In genomic region chr15:77885877-77886500, GRCh38 we compare ENCODE assay signal across 7 cellular contexts.
DNase-seq lines count a peak whose midpoint lies in the region; TF ChIP-seq lines count a peak whose summit lies in the region.
"Not testable (repeated sequence)": the region's sequence is repeated elsewhere in the genome, so short reads cannot be mapped to it uniquely, and the experiment has no call there.

No MANE protein-coding gene starts in this region.

- POLR2A ChIA-PET in HEK293 (lab: Yijun Ruan, JAX) = not testable (repeated sequence)

- H3K4me2 ChIP-seq in hepatocyte; neuronal stem cell (ENCODE audit: insufficient read depth, low read length, poor library complexity, severe bottlenecking): not testable (repeated sequence)

- H2BK15ac ChIP-seq in neuronal stem cell (ENCODE audit: low read length) = not testable (repeated sequence)

- not testable (repeated sequence) for H3K18ac ChIP-seq in neuronal stem cell (ENCODE audit: low read length)

- peak; percentile 26 for DNase-seq in NB4 (ENCODE audit: low read depth)
- DNase-seq in ascending aorta (ENCODE audit: low spot score in 2 of 2); coronary artery (ENCODE audit: low spot score); hepatocyte (ENCODE audit: low spot score); neuronal stem cell (ENCODE audit: low spot score); vagina (ENCODE audit: extremely low spot score in 2 of 2): not testable (repeated sequence)

- H3K23ac ChIP-seq in neuronal stem cell (ENCODE audit: low read depth, low read length, poor library complexity) = not testable (repeated sequence)

- H3K9ac ChIP-seq in neuronal stem cell (ENCODE audit: low read depth, low read length, poor library complexity) = not testable (repeated sequence)

- not testable (repeated sequence) for TF ChIP-seq CTCF in HEK293 (tag by site-specific recombination; IDR thresholded peaks at IDR 0.05); NB4 (IDR thresholded peaks at IDR 0.05; ENCODE audit: low read depth, low read length); ascending aorta (IDR thresholded peaks at IDR 0.05); coronary artery (IDR thresholded peaks at IDR 0.05); hepatocyte (IDR thresholded peaks at IDR 0.05; ENCODE audit: poor library complexity); vagina (IDR thresholded peaks at IDR 0.05)

- not testable (repeated sequence) for H4K8ac ChIP-seq in neuronal stem cell (ENCODE audit: low read depth, low read length)

- H2AFZ ChIP-seq in hepatocyte; neuronal stem cell (ENCODE audit: low read length): not testable (repeated sequence)

- H4K91ac ChIP-seq in neuronal stem cell (ENCODE audit: low read depth, low read length, poor library complexity) = not testable (repeated sequence)

- 96% methylated on average over 17 of the region's 17 CpGs for WGBS in hepatocyte (ENCODE audit: low lambda C conversion rate, missing lambda C conversion rate)
- no CpG with 5 or more reads among the region's 17 CpGs for WGBS in neuronal stem cell (ENCODE audit: extremely low coverage in 2 of 2, insufficient read length in 2 of 2, insufficient replicate concordance in 1 of 2), 2 donors

- not testable (repeated sequence) for H3K4me3 ChIP-seq in HEK293 (ENCODE audit: low read depth, low read length); NB4 (ENCODE audit: low read depth, low read length); ascending aorta; coronary artery; hepatocyte; vagina
- H3K4me3 ChIP-seq in neuronal stem cell (ENCODE audit: low read length in 2 of 2) = peak overlapping the region in 1 of 2 donors; percentile 73

- TF ChIP-seq POLR2A in NB4 (IDR thresholded peaks at IDR 0.05; ENCODE audit: extremely low read depth, insufficient read length); vagina (IDR thresholded peaks at IDR 0.05): not testable (repeated sequence)

- peak overlapping the region; percentile 2 for H3K14ac ChIP-seq in neuronal stem cell (ENCODE audit: low read length)

- not testable (repeated sequence) for H3K79me1 ChIP-seq in neuronal stem cell (ENCODE audit: low read depth, low read length)

- not testable (repeated sequence) for H3K9me2 ChIP-seq in hepatocyte (replicated peaks; ENCODE audit: insufficient read depth)

- H3K79me2 ChIP-seq in hepatocyte = not testable (repeated sequence)

- intact Hi-C loops in ascending aorta (cut with DNase I) = loop anchor here (10.0 kb wide), 1 partner anchor 119 kb away; no protein-coding TSS in a partner anchor
- intact Hi-C loops in vagina (cut with DNase I) = not testable (repeated sequence)

- not testable (repeated sequence) for H2AK5ac ChIP-seq in neuronal stem cell (ENCODE audit: low read depth, low read length)

- H3K4ac ChIP-seq in neuronal stem cell (ENCODE audit: low read length) = not testable (repeated sequence)

- not testable (repeated sequence) for H3K27ac ChIP-seq in HEK293 (ENCODE audit: extremely low read depth, low read depth, low read length); neuronal stem cell (replicated peaks; ENCODE audit: low read length)
- H3K27ac ChIP-seq in ascending aorta = peak overlapping the region; percentile 72 to 97
- H3K27ac ChIP-seq in coronary artery = peak overlapping the region; percentile 93 to 94
- H3K27ac ChIP-seq in hepatocyte = peak overlapping the region; percentile 68
- H3K27ac ChIP-seq in vagina = peak overlapping the region; percentile 48

- CTCF ChIA-PET in HEK293 (lab: Yijun Ruan, JAX) = interaction anchor here (0.9 kb wide), 1 partner anchor 11 kb away, joined by 4 read pairs; no protein-coding TSS in a partner anchor

- H4K20me1 ChIP-seq in hepatocyte (ENCODE audit: insufficient read depth, poor library complexity, severe bottlenecking) = not testable (repeated sequence)

- H2BK120ac ChIP-seq in neuronal stem cell (ENCODE audit: low read depth, low read length) = not testable (repeated sequence)

- H3K27me3 ChIP-seq in ascending aorta; hepatocyte; neuronal stem cell (ENCODE audit: control insufficient read depth in 3 of 3, insufficient read depth in 3 of 3, low read depth in 1 of 3, low read length in 3 of 3); vagina: not testable (repeated sequence)

- H2BK12ac ChIP-seq in neuronal stem cell (ENCODE audit: low read length) = not testable (repeated sequence)

- H2BK5ac ChIP-seq in neuronal stem cell (ENCODE audit: low read length) = not testable (repeated sequence)

- H3K36me3 ChIP-seq in HEK293 (ENCODE audit: control insufficient read depth in 2 of 2, insufficient read depth in 1 of 2, low read length in 2 of 2); ascending aorta; hepatocyte (replicated peaks; ENCODE audit: insufficient read depth, low read depth); neuronal stem cell (replicated peaks in 1 of 2; ENCODE audit: control insufficient read depth in 2 of 2, insufficient read depth in 2 of 2, low read length in 2 of 2); vagina: not testable (repeated sequence)

- H3K9me3 ChIP-seq in HEK293 (ENCODE audit: control insufficient read depth, insufficient read depth, low read depth, low read length); ascending aorta; hepatocyte (ENCODE audit: low read depth); neuronal stem cell (replicated peaks in 1 of 2; ENCODE audit: control insufficient read depth in 2 of 2, insufficient read depth in 1 of 2, low read depth in 1 of 2, low read length in 2 of 2); vagina: not testable (repeated sequence)

- H3K4me1 ChIP-seq in HEK293 (ENCODE audit: control insufficient read depth, insufficient read depth, low read length); hepatocyte (ENCODE audit: insufficient read depth); neuronal stem cell (ENCODE audit: control insufficient read depth in 2 of 2, insufficient read depth in 1 of 2, low read depth in 1 of 2, low read length in 2 of 2): not testable (repeated sequence)
- H3K4me1 ChIP-seq in ascending aorta = peaks cover 25 to 63% of the 10 kb centered on the region in 2 donors
- peaks cover 11% of the 10 kb centered on the region for H3K4me1 ChIP-seq in vagina

TF ChIP-seq in HEK293, 187 proteins besides CTCF, POLR2A, EP300 and RAD21:
- TF ChIP-seq, protein P1, sequence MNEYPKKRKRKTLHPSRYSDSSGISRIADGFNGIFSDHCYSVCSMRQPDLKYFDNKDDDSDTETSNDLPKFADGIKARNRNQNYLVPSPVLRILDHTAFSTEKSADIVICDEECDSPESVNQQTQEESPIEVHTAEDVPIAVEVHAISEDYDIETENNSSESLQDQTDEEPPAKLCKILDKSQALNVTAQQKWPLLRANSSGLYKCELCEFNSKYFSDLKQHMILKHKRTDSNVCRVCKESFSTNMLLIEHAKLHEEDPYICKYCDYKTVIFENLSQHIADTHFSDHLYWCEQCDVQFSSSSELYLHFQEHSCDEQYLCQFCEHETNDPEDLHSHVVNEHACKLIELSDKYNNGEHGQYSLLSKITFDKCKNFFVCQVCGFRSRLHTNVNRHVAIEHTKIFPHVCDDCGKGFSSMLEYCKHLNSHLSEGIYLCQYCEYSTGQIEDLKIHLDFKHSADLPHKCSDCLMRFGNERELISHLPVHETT (tag by site-specific recombination; IDR thresholded peaks at IDR 0.05) = 0 out of 2 replicates have a peak, but pooled peaks have one; percentile 0
- TF ChIP-seq ZBTB20 (tag by site-specific recombination; IDR thresholded peaks at IDR 0.05) = 0 out of 2 replicates have a peak, but pooled peaks have one; percentile 4
- TF ChIP-seq, protein P2, sequence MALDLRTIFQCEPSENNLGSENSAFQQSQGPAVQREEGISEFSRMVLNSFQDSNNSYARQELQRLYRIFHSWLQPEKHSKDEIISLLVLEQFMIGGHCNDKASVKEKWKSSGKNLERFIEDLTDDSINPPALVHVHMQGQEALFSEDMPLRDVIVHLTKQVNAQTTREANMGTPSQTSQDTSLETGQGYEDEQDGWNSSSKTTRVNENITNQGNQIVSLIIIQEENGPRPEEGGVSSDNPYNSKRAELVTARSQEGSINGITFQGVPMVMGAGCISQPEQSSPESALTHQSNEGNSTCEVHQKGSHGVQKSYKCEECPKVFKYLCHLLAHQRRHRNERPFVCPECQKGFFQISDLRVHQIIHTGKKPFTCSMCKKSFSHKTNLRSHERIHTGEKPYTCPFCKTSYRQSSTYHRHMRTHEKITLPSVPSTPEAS (tag by site-specific recombination; IDR thresholded peaks at IDR 0.05) = peak; percentile 84; the same call in 1 of the 2 replicates
